In genomic region chr4:138241281-138242075, GRCh38 we compare ENCODE assay signal across 7 cellular contexts. TPM values are rescaled to one million over a fixed set of nuclear protein-coding genes. Genes with fewer than 3 reads are reported as not detected.
DNase-seq lines count a peak whose midpoint lies in the region; ATAC-seq and TF ChIP-seq lines count a peak whose summit lies in the region.

No MANE protein-coding gene starts in this region.

- H3F3A ChIP-seq in neural progenitor cell (ENCODE audit: low read depth): peaks cover 19% of the 10 kb centered on the region

- H3K27me3 ChIP-seq in neural progenitor cell: no peaks in the 10 kb centered on the region

- peak overlapping the region; percentile 98 for H3K27ac Mint-ChIP-seq in neural progenitor cell

- H3K9me3 ChIP-seq in neural progenitor cell (ENCODE audit: low read depth): no peaks in the 10 kb centered on the region

- H3K4me1 Mint-ChIP-seq in neural progenitor cell: peaks cover 32% of the 10 kb centered on the region

- peaks cover 40% of the 10 kb centered on the region for H3K79me2 ChIP-seq in neural progenitor cell (ENCODE audit: low read depth)

- H2AFZ ChIP-seq in neural progenitor cell (replicated peaks): peak overlapping the region; percentile 48

- no peaks in the 10 kb centered on the region for H3K36me3 ChIP-seq in neural progenitor cell

- H3K9me3 Mint-ChIP-seq in neural progenitor cell: no peaks in the 10 kb centered on the region

- H3K4me1 ChIP-seq in neural progenitor cell: peaks cover 28% of the 10 kb centered on the region

- no peak for TF ChIP-seq CTCF in GM12864 (IDR thresholded peaks at IDR 0.05; ENCODE audit: low read depth, low read length, missing control alignments)
- no peak for TF ChIP-seq CTCF in RWPE1 (conservative IDR thresholded peaks at IDR 0.05; ENCODE audit: low read depth)
- TF ChIP-seq CTCF in neural progenitor cell (IDR thresholded peaks at IDR 0.05): no peak

- peaks cover under 1% of the 10 kb centered on the region for H3K36me3 Mint-ChIP-seq in neural progenitor cell

- peaks cover 4% of the 10 kb centered on the region for H3K27me3 Mint-ChIP-seq in neural progenitor cell (ENCODE audit: insufficient read depth, low read depth)

- POLR2A ChIA-PET in RWPE1 (lab: Yijun Ruan, JAX; ENCODE audit: low non-redundant PET): no interaction called here

- no peak overlapping the region for H3K9ac ChIP-seq in neural progenitor cell

- H3K4me2 ChIP-seq in neural progenitor cell: peak overlapping the region; percentile 67

- DNase-seq in GM12864 (ENCODE audit: low read depth) (no peak), RWPE1 (ENCODE audit: low spot score) (peak; percentile 8), ecto neural progenitor cell (ENCODE audit: low spot score) (peak; percentile 47), neural progenitor cell (ENCODE audit: low spot score) (peak; percentile 19), ureter (ENCODE audit: low spot score) (no peak)

- peak overlapping the region; percentile 97 for H3K27ac ChIP-seq in RWPE1
- no peak overlapping the region for H3K27ac ChIP-seq in neural progenitor cell

- CTCF ChIA-PET in RWPE1 (lab: Yijun Ruan, JAX): interaction anchor here (0.6 kb wide), 1 partner anchor 101 kb away, joined by 3 read pairs; no protein-coding TSS in a partner anchor

- peak overlapping the region; percentile 70 for H3K4me3 ChIP-seq in GM12864 (ENCODE audit: low read depth, low read length)
- peak overlapping the region; percentile 43 for H3K4me3 ChIP-seq in neural progenitor cell

- ATAC-seq in HG02571 (IDR thresholded peaks at IDR 0.05; ENCODE audit: unreplicated experiment) (peak; percentile 0), HG03469 (IDR thresholded peaks at IDR 0.05; ENCODE audit: unreplicated experiment) (no peak)

- no peaks in the 10 kb centered on the region for H4K20me1 ChIP-seq in neural progenitor cell (ENCODE audit: low read depth)

- H3K4me3 Mint-ChIP-seq in neural progenitor cell: peak overlapping the region; percentile 85

RNA-seq across cellular contexts. Expression of gene SLC7A11, which starts 0.7 kb away (rescaled TPM):
- total RNA-seq in neural progenitor cell (ENCODE audit: low replicate concordance) (7.0 and 9.6 TPM in 2 replicates), ureter (19.2 TPM)

Comparison
In these comparisons a context has a peak if more than half of its experiments do, and no peak if none do; other contexts are left out.
1. DNase-seq: peak in RWPE1 (single experiment), ecto neural progenitor cell (single experiment) and neural progenitor cell (single experiment); none in GM12864 (single experiment) and ureter (single experiment).